In the genomic region with DNA sequence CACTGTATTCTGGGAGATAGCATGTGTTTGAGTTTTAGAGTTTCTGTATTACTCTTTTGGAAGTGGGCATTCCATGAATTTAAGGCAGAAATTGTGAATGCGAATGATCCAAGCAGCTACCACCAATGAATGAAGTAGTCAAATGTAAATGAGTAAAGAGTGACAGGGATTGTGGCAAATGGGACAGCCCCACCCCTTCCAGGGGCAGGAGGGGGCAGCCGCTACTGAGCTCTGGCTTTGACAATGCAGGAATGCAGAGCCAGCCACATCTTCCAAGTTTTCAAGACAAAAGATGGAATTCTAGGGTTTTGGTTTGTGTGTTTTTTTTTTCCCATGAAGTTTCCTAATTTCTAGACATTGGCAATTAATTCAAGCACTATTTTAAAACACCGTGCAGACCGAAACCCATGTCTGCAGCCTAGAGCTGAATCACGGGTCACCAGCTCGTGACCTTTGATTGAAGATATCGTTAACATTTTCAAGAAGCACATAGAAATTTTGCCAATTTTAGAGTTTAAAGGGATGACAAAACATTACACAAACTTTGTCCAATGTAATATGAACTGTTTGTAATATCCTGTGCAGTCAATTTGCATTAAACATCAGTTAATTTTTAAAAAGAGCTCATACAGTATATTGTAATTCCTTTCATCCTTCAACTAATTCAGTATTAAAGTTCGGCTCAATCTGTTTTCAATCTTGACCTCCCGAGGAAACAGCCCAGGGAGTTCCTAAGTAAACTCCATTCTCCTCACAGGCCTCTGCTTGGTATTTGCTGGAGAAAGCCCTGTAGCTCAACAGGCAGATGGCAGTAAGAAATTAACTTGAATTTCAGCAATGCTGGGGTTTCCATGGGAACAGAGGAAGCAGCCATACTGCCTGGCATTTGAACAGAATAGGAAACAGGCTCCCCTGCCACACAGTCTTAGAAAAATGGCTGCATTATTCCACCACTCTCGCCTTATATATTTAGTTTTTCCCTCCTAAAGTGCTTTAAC, we compare ENCODE assay signal across 10 cellular contexts.
DNase-seq lines count a peak whose midpoint lies in the region; ATAC-seq and TF ChIP-seq lines count a peak whose summit lies in the region.
"Had no signal": no experiment of that assay in that cellular context is flagged by ENCODE, and none has a peak within 500 bp of the region (broad histone marks: within the 10 kb centered on the region; RNA-seq: fewer than 3 reads in every experiment).

No MANE protein-coding gene starts in this region.

- DNase-seq in AG08396 (ENCODE audit: low spot score) (peak; percentile 36), NCI-H1694 (lab: John Stamatoyannopoulos, UW) (peak; percentile 44), choroid plexus epithelial cell (ENCODE audit: low read depth) (peak; percentile 61), erythroblast (lab: John Stamatoyannopoulos, UW) (no peak), DMS79 (lab: John Stamatoyannopoulos, UW) (no peak)
- DNase-seq: stimulated activated CD4-positive, alpha-beta T cell treated with anti-CD3 and anti-CD28 coated beads, Interleukin-2, amount 100 ng/mL, for 48 hours had no signal

- no peaks in the 10 kb centered on the region for H3K27me3 ChIP-seq in liver (ENCODE audit: control insufficient read depth in 4 of 4, insufficient read depth in 4 of 4, low read length in 3 of 4)
- H3K27me3 ChIP-seq in gastroesophageal sphincter: no peaks in the 10 kb centered on the region
- H3K27me3 ChIP-seq: SJSA1 had no signal

- H3K9ac ChIP-seq in liver (ENCODE audit: low read depth in 1 of 2, low read length in 2 of 2): no peak overlapping the region

- TF ChIP-seq EP300 in gastroesophageal sphincter (IDR thresholded peaks at IDR 0.05): no peak

- no peaks in the 10 kb centered on the region for H3K36me3 ChIP-seq in liver (ENCODE audit: control insufficient read depth in 4 of 4, insufficient read depth in 3 of 4, low read depth in 1 of 4, low read length in 3 of 4)
- H3K36me3 ChIP-seq in gastroesophageal sphincter: no peaks in the 10 kb centered on the region
- H3K36me3 ChIP-seq: SJSA1 had no signal

- TF ChIP-seq RAD21 in liver (IDR thresholded peaks at IDR 0.05): peak; percentile 58 to 61

- H3K4me3 ChIP-seq in choroid plexus epithelial cell (ENCODE audit: low read depth, low read length) (no peak overlapping the region), liver (ENCODE audit: low read depth in 1 of 3, low read length in 3 of 3) (no peak overlapping the region), gastroesophageal sphincter (no peak overlapping the region)
- H3K4me3 ChIP-seq: SJSA1 had no signal

- peak; percentile 29 for TF ChIP-seq CTCF in choroid plexus epithelial cell (conservative IDR thresholded peaks at IDR 0.05; ENCODE audit: low read depth, low read length)
- no peak for TF ChIP-seq CTCF in liver (IDR thresholded peaks at IDR 0.05; ENCODE audit: low read depth, low read length, missing input control)
- TF ChIP-seq CTCF in gastroesophageal sphincter (IDR thresholded peaks at IDR 0.05): peak in 1 of 4 experiments; percentile 46

- H3K4me1 ChIP-seq in liver (ENCODE audit: control insufficient read depth in 4 of 4, insufficient read depth in 4 of 4, low read length in 3 of 4) (no peaks in the 10 kb centered on the region), gastroesophageal sphincter (no peaks in the 10 kb centered on the region)
- H3K4me1 ChIP-seq: SJSA1 had no signal

- TF ChIP-seq POLR2A in erythroblast (IDR thresholded peaks at IDR 0.05; ENCODE audit: low read length) (no peak), gastroesophageal sphincter (IDR thresholded peaks at IDR 0.05) (no peak)

- 68% methylated on average over 10 of the region's 10 CpGs for WGBS in liver
- 70% methylated on average over 10 of the region's 10 CpGs for WGBS in gastroesophageal sphincter (ENCODE audit: low coverage in 1 of 2), 2 donors

- H3K9me3 ChIP-seq in liver (ENCODE audit: control insufficient read depth in 4 of 4, low read length in 3 of 4) (no peaks in the 10 kb centered on the region), gastroesophageal sphincter (no peaks in the 10 kb centered on the region)
- H3K9me3 ChIP-seq: SJSA1 had no signal

- H3K27ac ChIP-seq in liver (ENCODE audit: low read depth in 1 of 2, low read length in 2 of 2) (no peak overlapping the region), gastroesophageal sphincter (no peak overlapping the region)
- H3K27ac ChIP-seq: SJSA1 had no signal

- ATAC-seq in HG03159 (IDR thresholded peaks at IDR 0.05; ENCODE audit: unreplicated experiment) (no peak), gastroesophageal sphincter (no peak)

TF ChIP-seq in liver, 16 proteins besides CTCF, POLR2A, EP300 and RAD21:
- TF ChIP-seq TAF1 (conservative IDR thresholded peaks at IDR 0.05) (no peak), HNF4A (conservative IDR thresholded peaks at IDR 0.05) (no peak), EGR1 (IDR thresholded peaks at IDR 0.05; ENCODE audit: low read depth in 2 of 2) (no peak), YY1 (IDR thresholded peaks at IDR 0.05) (no peak), RXRA (IDR thresholded peaks at IDR 0.05) (no peak), FOXA1 (IDR thresholded peaks at IDR 0.05) (no peak), FOXA2 (IDR thresholded peaks at IDR 0.05) (no peak), NR2F2 (IDR thresholded peaks at IDR 0.05) (no peak), SP1 (IDR thresholded peaks at IDR 0.05) (no peak), GABPA (IDR thresholded peaks at IDR 0.05 in 1 of 2, conservative IDR thresholded peaks at IDR 0.05 in 1 of 2) (no peak), JUND (IDR thresholded peaks at IDR 0.05) (no peak), HNF4G (IDR thresholded peaks at IDR 0.05) (no peak), ATF3 (IDR thresholded peaks at IDR 0.05) (no peak), ZBTB33 (IDR thresholded peaks at IDR 0.05) (no peak)
- TF ChIP-seq, protein P1, sequence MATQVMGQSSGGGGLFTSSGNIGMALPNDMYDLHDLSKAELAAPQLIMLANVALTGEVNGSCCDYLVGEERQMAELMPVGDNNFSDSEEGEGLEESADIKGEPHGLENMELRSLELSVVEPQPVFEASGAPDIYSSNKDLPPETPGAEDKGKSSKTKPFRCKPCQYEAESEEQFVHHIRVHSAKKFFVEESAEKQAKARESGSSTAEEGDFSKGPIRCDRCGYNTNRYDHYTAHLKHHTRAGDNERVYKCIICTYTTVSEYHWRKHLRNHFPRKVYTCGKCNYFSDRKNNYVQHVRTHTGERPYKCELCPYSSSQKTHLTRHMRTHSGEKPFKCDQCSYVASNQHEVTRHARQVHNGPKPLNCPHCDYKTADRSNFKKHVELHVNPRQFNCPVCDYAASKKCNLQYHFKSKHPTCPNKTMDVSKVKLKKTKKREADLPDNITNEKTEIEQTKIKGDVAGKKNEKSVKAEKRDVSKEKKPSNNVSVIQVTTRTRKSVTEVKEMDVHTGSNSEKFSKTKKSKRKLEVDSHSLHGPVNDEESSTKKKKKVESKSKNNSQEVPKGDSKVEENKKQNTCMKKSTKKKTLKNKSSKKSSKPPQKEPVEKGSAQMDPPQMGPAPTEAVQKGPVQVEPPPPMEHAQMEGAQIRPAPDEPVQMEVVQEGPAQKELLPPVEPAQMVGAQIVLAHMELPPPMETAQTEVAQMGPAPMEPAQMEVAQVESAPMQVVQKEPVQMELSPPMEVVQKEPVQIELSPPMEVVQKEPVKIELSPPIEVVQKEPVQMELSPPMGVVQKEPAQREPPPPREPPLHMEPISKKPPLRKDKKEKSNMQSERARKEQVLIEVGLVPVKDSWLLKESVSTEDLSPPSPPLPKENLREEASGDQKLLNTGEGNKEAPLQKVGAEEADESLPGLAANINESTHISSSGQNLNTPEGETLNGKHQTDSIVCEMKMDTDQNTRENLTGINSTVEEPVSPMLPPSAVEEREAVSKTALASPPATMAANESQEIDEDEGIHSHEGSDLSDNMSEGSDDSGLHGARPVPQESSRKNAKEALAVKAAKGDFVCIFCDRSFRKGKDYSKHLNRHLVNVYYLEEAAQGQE (IDR thresholded peaks at IDR 0.05): no peak
- TF ChIP-seq, protein P2, sequence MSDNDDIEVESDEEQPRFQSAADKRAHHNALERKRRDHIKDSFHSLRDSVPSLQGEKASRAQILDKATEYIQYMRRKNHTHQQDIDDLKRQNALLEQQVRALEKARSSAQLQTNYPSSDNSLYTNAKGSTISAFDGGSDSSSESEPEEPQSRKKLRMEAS (IDR thresholded peaks at IDR 0.05): no peak
TF ChIP-seq in liver: peak in this region for 0.

Comparison
In these comparisons a context has a peak if more than half of its experiments do, and no peak if none do; other contexts are left out.
1. DNase-seq: peak in AG08396 (single experiment), NCI-H1694 (single experiment) and choroid plexus epithelial cell (single experiment); none in erythroblast (0 of 2) and DMS79 (single experiment).